ENCODE assay signal across 8 cellular contexts in the genomic region with DNA sequence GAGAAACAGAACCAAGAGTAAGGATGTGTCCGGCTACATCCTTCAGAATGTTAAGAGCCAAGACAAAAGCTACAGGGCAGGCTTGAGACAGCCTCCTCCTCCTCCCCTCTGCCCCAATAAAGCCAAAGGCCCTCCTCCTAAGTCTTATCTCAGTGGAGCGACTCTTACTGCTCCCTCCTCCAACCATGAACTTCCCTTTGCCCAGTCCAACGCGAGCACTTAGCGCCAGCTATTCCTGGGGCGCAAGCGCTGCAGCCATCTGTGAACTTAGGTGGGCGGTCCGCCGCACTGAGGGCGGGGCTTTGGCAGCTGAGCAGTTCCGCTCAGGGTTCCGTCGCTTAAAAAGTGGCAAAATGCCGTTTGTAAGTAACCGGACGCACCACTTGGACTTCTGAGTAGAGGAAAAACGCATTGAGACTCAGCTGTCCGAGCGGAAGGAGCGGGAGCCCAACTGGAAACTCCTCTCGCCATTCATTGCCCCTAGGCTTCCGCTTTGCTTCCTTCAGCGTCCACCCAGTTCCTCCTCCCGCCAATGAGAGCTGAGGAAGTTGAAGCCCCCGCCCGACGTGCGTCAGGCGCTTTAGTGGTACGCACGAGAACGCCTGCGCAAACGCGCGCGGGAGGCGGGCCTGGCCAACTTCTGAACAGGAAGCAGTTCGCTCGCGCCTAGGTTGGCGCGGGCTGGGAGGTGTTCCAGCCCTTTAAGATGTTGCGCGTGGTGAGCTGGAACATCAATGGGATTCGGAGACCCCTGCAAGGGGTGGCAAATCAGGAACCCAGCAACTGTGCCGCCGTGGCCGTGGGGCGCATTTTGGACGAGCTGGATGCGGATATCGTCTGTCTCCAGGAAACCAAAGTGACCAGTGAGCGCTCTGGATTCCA. TPM values are rescaled to one million over a fixed set of nuclear protein-coding genes. Genes with fewer than 3 reads are reported as not detected.
A peak's percentile ranks its signal among the peaks of the same experiment; 100 is the strongest.
DNase-seq lines count a peak whose midpoint lies in the region; ATAC-seq and TF ChIP-seq lines count a peak whose summit lies in the region.

A gene with protein sequence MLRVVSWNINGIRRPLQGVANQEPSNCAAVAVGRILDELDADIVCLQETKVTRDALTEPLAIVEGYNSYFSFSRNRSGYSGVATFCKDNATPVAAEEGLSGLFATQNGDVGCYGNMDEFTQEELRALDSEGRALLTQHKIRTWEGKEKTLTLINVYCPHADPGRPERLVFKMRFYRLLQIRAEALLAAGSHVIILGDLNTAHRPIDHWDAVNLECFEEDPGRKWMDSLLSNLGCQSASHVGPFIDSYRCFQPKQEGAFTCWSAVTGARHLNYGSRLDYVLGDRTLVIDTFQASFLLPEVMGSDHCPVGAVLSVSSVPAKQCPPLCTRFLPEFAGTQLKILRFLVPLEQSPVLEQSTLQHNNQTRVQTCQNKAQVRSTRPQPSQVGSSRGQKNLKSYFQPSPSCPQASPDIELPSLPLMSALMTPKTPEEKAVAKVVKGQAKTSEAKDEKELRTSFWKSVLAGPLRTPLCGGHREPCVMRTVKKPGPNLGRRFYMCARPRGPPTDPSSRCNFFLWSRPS (plus strand): TSS at position 647 of the 882 bp plus-strand sequence. CDS start 60 bp downstream, at position 707.

- POLR2A ChIA-PET in AG04450 (lab: Yijun Ruan, JAX): interaction anchor here (1.1 to 2.7 kb wide), 4 partner anchors 68 to 360 kb away, joined by 3 to 10 read pairs (median 7); no protein-coding TSS in a partner anchor
- POLR2A ChIA-PET in WTC11 (lab: Charles Lee): interaction anchor here (0.7 to 1.7 kb wide), 5 partner anchors 9 to 361 kb away, joined by 3 to 9 read pairs (median 4); no protein-coding TSS in a partner anchor

- peak within 1 kb of the TSS; percentile 77 for H2AFZ ChIP-seq in smooth muscle cell (ENCODE audit: low read depth)

- H3K27me3 Mint-ChIP-seq in WTC11 (ENCODE audit: low read depth): peaks cover 6% of the 10 kb centered on the region

- no peaks in the 10 kb centered on the region for H4K20me1 ChIP-seq in smooth muscle cell (ENCODE audit: low read depth)

- H3K9me3 ChIP-seq in AG04450 (ENCODE audit: control insufficient read depth, insufficient read depth, low read length) (no peaks in the 10 kb centered on the region), smooth muscle cell (replicated peaks; ENCODE audit: low read depth) (no peaks in the 10 kb centered on the region)

- peak within 1 kb of the TSS; percentile 78 for H3K4me3 ChIP-seq in AG04450 (ENCODE audit: low read depth, low read length)
- H3K4me3 ChIP-seq in cardiac fibroblast (replicated peaks in 1 of 2; ENCODE audit: low read depth in 2 of 2, low read length in 2 of 2): peak within 1 kb of the TSS; percentile 63 to 70
- peak within 1 kb of the TSS; percentile 65 for H3K4me3 ChIP-seq in smooth muscle cell

- 44% methylated on average over 55 of the region's 55 CpGs for WGBS in smooth muscle cell (ENCODE audit: low lambda C conversion rate)

- H3K4me1 Mint-ChIP-seq in WTC11: peaks cover 9% of the 10 kb centered on the region

- H3F3A ChIP-seq in smooth muscle cell (ENCODE audit: low read depth): no peaks in the 10 kb centered on the region

- peak within 1 kb of the TSS; percentile 90 for H3K9ac ChIP-seq in smooth muscle cell (ENCODE audit: low read depth)

- peak within 1 kb of the TSS; percentile 96 for H3K4me3 Mint-ChIP-seq in WTC11

- H3K9me3 Mint-ChIP-seq in WTC11: no peaks in the 10 kb centered on the region

- peaks cover 15% of the 10 kb centered on the region for H3K36me3 Mint-ChIP-seq in WTC11

- peak; percentile 77 for DNase-seq in AG04450 (ENCODE audit: low read depth, low spot score)
- peak; percentile 90 for DNase-seq in NCI-H226
- peak; percentile 81 for DNase-seq in WTC11 (ENCODE audit: low spot score)
- DNase-seq in cardiac fibroblast (ENCODE audit: low read depth in 2 of 2): peak; percentile 90 to 95
- peak; percentile 82 for DNase-seq in iPS-NIHi7 (ENCODE audit: extremely low spot score)
- peak; percentile 64 for DNase-seq in smooth muscle cell (lab: John Stamatoyannopoulos, UW; ENCODE audit: unreplicated experiment)

- H3K27ac Mint-ChIP-seq in WTC11: peak within 1 kb of the TSS; percentile 89

- H3K27me3 ChIP-seq in AG04450 (ENCODE audit: control insufficient read depth, insufficient read depth, low read length) (no peaks in the 10 kb centered on the region), smooth muscle cell (ENCODE audit: low read depth) (no peaks in the 10 kb centered on the region)

- peak within 1 kb of the TSS; percentile 89 for H3K4me2 ChIP-seq in smooth muscle cell

- H3K27ac ChIP-seq in AG04450 (ENCODE audit: low read depth, low read length) (peak within 1 kb of the TSS; percentile 93), smooth muscle cell (ENCODE audit: low read depth) (peak within 1 kb of the TSS; percentile 92)

- TF ChIP-seq CTCF in AG04450 (IDR thresholded peaks at IDR 0.05; ENCODE audit: low read depth, low read length) (no peak), WTC11 (IDR thresholded peaks at IDR 0.05) (no peak), cardiac fibroblast (IDR thresholded peaks at IDR 0.05; ENCODE audit: low read depth, low read length) (no peak), smooth muscle cell (IDR thresholded peaks at IDR 0.05; ENCODE audit: borderline replicate concordance, insufficient read depth, poor library complexity, severe bottlenecking) (no peak)

- peaks cover 14% of the 10 kb centered on the region for H3K79me2 ChIP-seq in smooth muscle cell (ENCODE audit: low read depth)

- ATAC-seq in GM18909 (IDR thresholded peaks at IDR 0.05; ENCODE audit: poor library complexity, unreplicated experiment): peak; percentile 92
- peak; percentile 94 for ATAC-seq in HG03175 (IDR thresholded peaks at IDR 0.05; ENCODE audit: unreplicated experiment)
- ATAC-seq in WTC11: peak; percentile 95

- CTCF ChIA-PET in AG04450 (lab: Charles Lee) (interaction anchor here (0.9 to 1.9 kb wide), 5 partner anchors 11 to 361 kb away, joined by 3 to 6 read pairs (median 3); a partner anchor contains a TSS), WTC11 (lab: Charles Lee) (interaction anchor here (0.7 to 2.6 kb wide), 5 partner anchors 9 to 360 kb away, joined by 3 to 7 read pairs (median 4); a partner anchor contains a TSS)

- H3K36me3 ChIP-seq in smooth muscle cell (ENCODE audit: low read depth): no peaks in the 10 kb centered on the region

- H3K4me1 ChIP-seq in smooth muscle cell (ENCODE audit: low read depth): peaks cover 3% of the 10 kb centered on the region

TF ChIP-seq in WTC11, 78 proteins besides CTCF, POLR2A, EP300 and RAD21 (continues in another document):
- TF ChIP-seq GRHL2 (CRISPR knock-in tag; IDR thresholded peaks at IDR 0.05; ENCODE audit: insufficient replicate concordance, severe bottlenecking): no peak
- TF ChIP-seq JUN (CRISPR knock-in tag; IDR thresholded peaks at IDR 0.05): no peak
- TF ChIP-seq, protein P1, sequence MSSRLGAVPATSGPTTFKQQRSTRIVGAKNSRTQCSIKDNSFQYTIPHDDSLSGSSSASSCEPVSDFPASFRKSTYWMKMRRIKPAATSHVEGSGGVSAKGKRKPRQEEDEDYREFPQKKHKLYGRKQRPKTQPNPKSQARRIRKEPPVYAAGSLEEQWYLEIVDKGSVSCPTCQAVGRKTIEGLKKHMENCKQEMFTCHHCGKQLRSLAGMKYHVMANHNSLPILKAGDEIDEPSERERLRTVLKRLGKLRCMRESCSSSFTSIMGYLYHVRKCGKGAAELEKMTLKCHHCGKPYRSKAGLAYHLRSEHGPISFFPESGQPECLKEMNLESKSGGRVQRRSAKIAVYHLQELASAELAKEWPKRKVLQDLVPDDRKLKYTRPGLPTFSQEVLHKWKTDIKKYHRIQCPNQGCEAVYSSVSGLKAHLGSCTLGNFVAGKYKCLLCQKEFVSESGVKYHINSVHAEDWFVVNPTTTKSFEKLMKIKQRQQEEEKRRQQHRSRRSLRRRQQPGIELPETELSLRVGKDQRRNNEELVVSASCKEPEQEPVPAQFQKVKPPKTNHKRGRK (CRISPR knock-in tag; IDR thresholded peaks at IDR 0.05; ENCODE audit: borderline replicate concordance): no peak
- TF ChIP-seq, protein P2, sequence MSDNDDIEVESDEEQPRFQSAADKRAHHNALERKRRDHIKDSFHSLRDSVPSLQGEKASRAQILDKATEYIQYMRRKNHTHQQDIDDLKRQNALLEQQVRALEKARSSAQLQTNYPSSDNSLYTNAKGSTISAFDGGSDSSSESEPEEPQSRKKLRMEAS (CRISPR knock-in tag; IDR thresholded peaks at IDR 0.05): no peak
- TF ChIP-seq, protein P3, sequence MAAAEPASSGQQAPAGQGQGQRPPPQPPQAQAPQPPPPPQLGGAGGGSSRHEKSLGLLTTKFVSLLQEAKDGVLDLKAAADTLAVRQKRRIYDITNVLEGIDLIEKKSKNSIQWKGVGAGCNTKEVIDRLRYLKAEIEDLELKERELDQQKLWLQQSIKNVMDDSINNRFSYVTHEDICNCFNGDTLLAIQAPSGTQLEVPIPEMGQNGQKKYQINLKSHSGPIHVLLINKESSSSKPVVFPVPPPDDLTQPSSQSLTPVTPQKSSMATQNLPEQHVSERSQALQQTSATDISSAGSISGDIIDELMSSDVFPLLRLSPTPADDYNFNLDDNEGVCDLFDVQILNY (CRISPR knock-in tag; IDR thresholded peaks at IDR 0.05): no peak
- no peak for TF ChIP-seq TEAD4 (CRISPR knock-in tag; IDR thresholded peaks at IDR 0.05)
- no peak for TF ChIP-seq IRF2 (CRISPR knock-in tag; IDR thresholded peaks at IDR 0.05; ENCODE audit: borderline replicate concordance, low read depth)
- TF ChIP-seq, protein P4, sequence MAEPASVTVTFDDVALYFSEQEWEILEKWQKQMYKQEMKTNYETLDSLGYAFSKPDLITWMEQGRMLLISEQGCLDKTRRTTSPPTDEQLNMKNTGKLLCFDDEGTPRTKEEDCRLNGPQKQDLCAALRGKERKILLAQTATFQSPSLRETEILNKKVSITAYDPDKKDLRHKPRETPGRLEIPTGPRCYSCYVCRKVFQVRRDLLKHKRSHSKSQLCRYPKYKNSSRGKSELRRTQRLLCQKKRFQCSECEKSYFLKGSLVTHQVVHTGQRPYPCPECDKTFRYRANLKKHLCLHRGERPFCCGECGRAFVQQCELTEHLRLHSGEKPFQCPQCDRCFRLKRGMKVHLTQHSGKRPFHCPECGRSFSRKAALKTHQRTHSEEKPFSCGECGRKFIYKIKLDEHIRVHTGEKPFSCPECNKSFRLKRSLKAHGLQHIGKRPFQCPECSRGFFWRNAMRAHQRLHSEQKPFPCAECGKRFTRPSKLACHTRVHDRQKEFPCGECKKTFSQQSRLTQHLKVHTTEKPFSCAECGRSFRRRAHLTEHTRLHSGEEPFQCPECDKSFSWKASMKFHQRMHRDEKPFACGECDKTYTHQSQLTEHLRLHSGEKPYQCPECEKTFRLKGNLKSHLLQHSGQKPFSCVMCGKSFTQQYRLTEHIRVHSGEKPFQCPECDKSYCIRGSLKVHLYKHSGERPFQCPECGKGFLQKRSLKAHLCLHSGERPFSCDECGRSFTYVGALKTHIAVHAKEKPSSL (CRISPR knock-in tag; conservative IDR thresholded peaks at IDR 0.05): no peak
- no peak for TF ChIP-seq SP1 (CRISPR knock-in tag; conservative IDR thresholded peaks at IDR 0.05)

RNA-seq across cellular contexts. Expression of the gene that starts here (rescaled TPM):
- 15.0 and 15.8 TPM in 2 replicates for polyA plus RNA-seq in AG04450 (2011; rRNA removed)
- 17.9 and 20.6 TPM in 2 replicates for polyA minus RNA-seq in AG04450 (2011; rRNA and poly(A)+ RNA removed)
- total RNA-seq in WTC11 (2021): 18.7 to 19.9 TPM (median 19.3 TPM) in 3 replicates
- total RNA-seq in smooth muscle cell: 9.3 and 16.5 TPM in 2 replicates
- 16.1 and 22.5 TPM in 2 replicates for polyA plus RNA-seq in smooth muscle cell

Comparison
In these comparisons a context has a peak if more than half of its experiments do, and no peak if none do; other contexts are left out.
1. Peak in every context shown above with its lines: DNase-seq, ATAC-seq, H3K4me3 ChIP-seq and H3K27ac ChIP-seq.